20 cellular contexts compared by ENCODE assay signal in the genomic region with DNA sequence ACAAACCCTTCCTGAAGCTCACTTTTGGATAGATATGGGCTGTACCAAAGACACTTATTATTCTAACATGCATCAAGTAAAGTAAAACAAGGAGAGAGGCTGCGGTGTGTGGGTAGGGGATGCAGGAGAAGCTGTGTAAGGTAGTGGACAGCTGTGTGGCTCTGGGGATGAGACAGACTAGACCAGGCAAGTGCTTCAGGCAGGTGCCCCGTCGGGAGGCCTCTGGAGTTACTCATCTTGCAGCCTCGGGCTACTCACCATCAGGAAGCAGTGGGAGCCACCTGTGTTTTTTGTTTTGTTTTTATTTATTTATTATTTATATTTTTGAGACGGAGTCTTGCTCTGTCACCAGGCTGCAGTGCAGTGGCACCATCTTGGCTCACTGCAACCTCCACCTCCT. TPM values are rescaled to one million over a fixed set of nuclear protein-coding genes. Genes with fewer than 3 reads are reported as not detected.
DNase-seq lines count a peak whose midpoint lies in the region; ATAC-seq, FAIRE-seq and TF ChIP-seq lines count a peak whose summit lies in the region.
"Had no signal": no experiment of that assay in that cellular context is flagged by ENCODE, and none has a peak within 500 bp of the region (broad histone marks: within the 10 kb centered on the region; RNA-seq: fewer than 3 reads in every experiment).

No MANE protein-coding gene starts in this region.

- DNase-seq in HPDE6-E6E7 (ENCODE audit: extremely low spot score) (peak; percentile 81), NCI-H146 (lab: John Stamatoyannopoulos, UW) (peak; percentile 45), K562 (ENCODE audit: extremely low read depth in 1 of 4, low spot score in 3 of 4) (no peak), islet precursor cell (peak; percentile 67), AML-193 (lab: John Stamatoyannopoulos, UW) (no peak), GM13977 (ENCODE audit: low spot score) (no peak)
- no peak for DNase-seq in activated effector memory CD4-positive, alpha-beta T cell treated with anti-CD3 and anti-CD28 coated beads, Interleukin-2, amount 50 U/mL, for 16 hours
- DNase-seq: CD4-positive, alpha-beta T cell; COR-L47; DMS79; H7; Kasumi-1; NCI-H2029; NCI-H226; NCI-H524; NCI-H774; NK-92 treated with Interleukin-12 subunit alpha and Interleukin-12 subunit beta, amount 100 ng/mL, for 24 hours; SJCRH30 had no signal

- TF ChIP-seq EP300 in K562 (IDR thresholded peaks at IDR 0.05; ENCODE audit: low read length), result no peak

- CTCF ChIA-PET in K562 (lab: Yijun Ruan, JAX; ENCODE audit: low intra/inter-chr PET ratio), result no interaction called here

- in situ Hi-C loops in K562 (cut with MboI), result no loop called here
- in situ Hi-C loops in GM13977 (cut with MboI; ENCODE audit: low pct_unique_long_range_greater_than_20kb, low sequenced_read_pairs, unreplicated experiment), result no loop called here

- no peaks in the 10 kb centered on the region for H3K79me2 ChIP-seq in K562 (ENCODE audit: control insufficient read depth, insufficient read depth, low read length)

- FAIRE-seq in K562 (lab: Jason Lieb, UNC), result no peak

- 87% methylated on average over 5 of the region's 5 CpGs for WGBS in K562 (ENCODE audit: insufficient coverage, low coverage, missing lambda C conversion rate)

- no peaks in the 10 kb centered on the region for H3K9me1 ChIP-seq in K562 (ENCODE audit: control insufficient read depth, insufficient read depth, low read length)

- H3K4me2 ChIP-seq in K562 (ENCODE audit: insufficient read depth, low read length), result no peak overlapping the region
- H3K4me2 ChIP-seq: BLaER1 had no signal

- no peaks in the 10 kb centered on the region for H3K27me3 ChIP-seq in K562 (ENCODE audit: control insufficient read depth in 2 of 2, insufficient read depth in 2 of 2, low read length in 2 of 2)
- H3K27me3 ChIP-seq: BLaER1, SJCRH30 had no signal

- POLR2A ChIA-PET in K562 (lab: Yijun Ruan, JAX), result interaction anchor here (0.6 to 1.7 kb wide), 3 partner anchors 9 to 1204 kb away, joined by 3 read pairs; no protein-coding TSS in a partner anchor

- BruUV-seq in K562 (replicated peaks; lab: Mats Ljungman, UMichigan), result no TSS peak

- TF ChIP-seq CTCF in K562 (IDR thresholded peaks at IDR 0.05 in 2 of 3, conservative IDR thresholded peaks at IDR 0.05 in 1 of 3; ENCODE audit: insufficient read depth in 2 of 3, low read depth in 1 of 3, low read length in 3 of 3) (no peak), GM13977 (IDR thresholded peaks at IDR 0.05; ENCODE audit: extremely low read depth, insufficient read depth, missing control alignments) (no peak)

- no peak overlapping the region for H3K4me3 ChIP-seq in K562
- H3K4me3 ChIP-seq: BLaER1, SJCRH30 had no signal

- peak; percentile 42; the same call in 2 of the 3 replicates for ATAC-seq in K562
- ATAC-seq: Panc1 had no signal

- no peaks in the 10 kb centered on the region for H3K9me3 ChIP-seq in K562 (replicated peaks; ENCODE audit: control insufficient read depth, insufficient read depth, low read depth, low read length)
- H3K9me3 ChIP-seq: BLaER1, SJCRH30 had no signal

- no peak for TF ChIP-seq RAD21 in K562 (CRISPR knock-in tag; conservative IDR thresholded peaks at IDR 0.05 in 1 of 2, IDR thresholded peaks at IDR 0.05 in 1 of 2)

- no peak for TF ChIP-seq POLR2A in K562 (conservative IDR thresholded peaks at IDR 0.05)

- H2AFZ ChIP-seq in K562 (ENCODE audit: low read depth, low read length), result no peak overlapping the region

- H3K27ac ChIP-seq in K562 (ENCODE audit: extremely low read depth, low read depth, low read length), result no peak overlapping the region
- H3K27ac ChIP-seq: BLaER1, SJCRH30 had no signal

- peaks cover 59% of the 10 kb centered on the region for H3K36me3 ChIP-seq in K562 (ENCODE audit: control insufficient read depth, insufficient read depth, low read length)

- H4K20me1 ChIP-seq in K562 (replicated peaks; ENCODE audit: control insufficient read depth, insufficient read depth, low read length), result no peaks in the 10 kb centered on the region
- H4K20me1 ChIP-seq: BLaER1 had no signal

- H3K4me1 ChIP-seq in K562 (replicated peaks in 1 of 2; ENCODE audit: control insufficient read depth in 2 of 2, insufficient read depth in 2 of 2, low read length in 2 of 2), result no peaks in the 10 kb centered on the region; a peak in 1 of 5 replicates
- H3K4me1 ChIP-seq: BLaER1, SJCRH30 had no signal

- intact Hi-C loops in K562 (cut with micrococcal nuclease), result no loop called here

- H3K9ac ChIP-seq in K562 (ENCODE audit: insufficient read depth in 1 of 2, low read depth in 2 of 2, low read length in 2 of 2), result no peak overlapping the region
- H3K9ac ChIP-seq: BLaER1 had no signal

TF ChIP-seq in K562, 482 proteins besides CTCF, POLR2A, EP300 and RAD21:
- no peak for TF ChIP-seq DMBX1 (CRISPR knock-in tag; IDR thresholded peaks at IDR 0.05; ENCODE audit: borderline replicate concordance)
- no peak for TF ChIP-seq ZNF507 (tag; conservative IDR thresholded peaks at IDR 0.05)
- TF ChIP-seq, protein P1, sequence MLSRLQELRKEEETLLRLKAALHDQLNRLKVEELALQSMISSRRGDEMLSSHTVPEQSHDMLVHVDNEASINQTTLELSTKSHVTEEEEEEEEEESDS (CRISPR knock-in tag; IDR thresholded peaks at IDR 0.05), result no peak
- TF ChIP-seq TAF1 (IDR thresholded peaks at IDR 0.05; ENCODE audit: control insufficient read depth, extremely low read depth, insufficient read depth, low read length, severe bottlenecking), result no peak
- no peak for TF ChIP-seq DIDO1 (tag; IDR thresholded peaks at IDR 0.05; ENCODE audit: low read depth)
- TF ChIP-seq, protein P2, sequence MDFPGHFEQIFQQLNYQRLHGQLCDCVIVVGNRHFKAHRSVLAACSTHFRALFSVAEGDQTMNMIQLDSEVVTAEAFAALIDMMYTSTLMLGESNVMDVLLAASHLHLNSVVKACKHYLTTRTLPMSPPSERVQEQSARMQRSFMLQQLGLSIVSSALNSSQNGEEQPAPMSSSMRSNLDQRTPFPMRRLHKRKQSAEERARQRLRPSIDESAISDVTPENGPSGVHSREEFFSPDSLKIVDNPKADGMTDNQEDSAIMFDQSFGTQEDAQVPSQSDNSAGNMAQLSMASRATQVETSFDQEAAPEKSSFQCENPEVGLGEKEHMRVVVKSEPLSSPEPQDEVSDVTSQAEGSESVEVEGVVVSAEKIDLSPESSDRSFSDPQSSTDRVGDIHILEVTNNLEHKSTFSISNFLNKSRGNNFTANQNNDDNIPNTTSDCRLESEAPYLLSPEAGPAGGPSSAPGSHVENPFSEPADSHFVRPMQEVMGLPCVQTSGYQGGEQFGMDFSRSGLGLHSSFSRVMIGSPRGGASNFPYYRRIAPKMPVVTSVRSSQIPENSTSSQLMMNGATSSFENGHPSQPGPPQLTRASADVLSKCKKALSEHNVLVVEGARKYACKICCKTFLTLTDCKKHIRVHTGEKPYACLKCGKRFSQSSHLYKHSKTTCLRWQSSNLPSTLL (IDR thresholded peaks at IDR 0.05), result no peak
- TF ChIP-seq ZNF408 (CRISPR knock-in tag; IDR thresholded peaks at IDR 0.05; ENCODE audit: low read depth), result no peak
- TF ChIP-seq CHD1 (IDR thresholded peaks at IDR 0.05; ENCODE audit: low read length), result no peak
- TF ChIP-seq HDAC3 (IDR thresholded peaks at IDR 0.05; ENCODE audit: borderline replicate concordance, partially characterized antibody), result no peak
- no peak for TF ChIP-seq ZNF431 (CRISPR knock-in tag; IDR thresholded peaks at IDR 0.05)
- TF ChIP-seq ZNF445 (CRISPR knock-in tag; IDR thresholded peaks at IDR 0.05; ENCODE audit: low read depth), result no peak
- TF ChIP-seq ZFX (CRISPR knock-in tag; IDR thresholded peaks at IDR 0.05), result no peak
- TF ChIP-seq CC2D1A (IDR thresholded peaks at IDR 0.05), result no peak
- TF ChIP-seq RHOXF2B (CRISPR knock-in tag; conservative IDR thresholded peaks at IDR 0.05), result no peak
- TF ChIP-seq HNRNPLL (IDR thresholded peaks at IDR 0.05; ENCODE audit: low read depth, low read length, poor library complexity, severe bottlenecking), result no peak

RNA-seq across cellular contexts. Expression of a gene that starts 49.3 kb away (rescaled TPM):
- total RNA-seq in K562 (2011; cell fraction: chromatin; rRNA removed; ENCODE audit: low replicate concordance), result 177 and 316 TPM in 2 replicates
- 101 and 122 TPM in 2 replicates for total RNA-seq in K562 (2011; cell fraction: nucleolus; rRNA removed)
- total RNA-seq in K562 (2011; cell fraction: nucleoplasm; rRNA removed), result 178 and 208 TPM in 2 replicates
- total RNA-seq in K562 (2014; rRNA removed) (47.2 and 50.6 TPM in 2 replicates), K562 (2014; rRNA removed; fragmentation: Illumina TruSeq; extraction: Trizol) (75.9 and 83.0 TPM in 2 replicates), K562 (2015; rRNA removed; fragmentation: Illumina TruSeq; extraction: Trizol) (65.1 and 70.1 TPM in 2 replicates), K562 (2021) (103 and 127 TPM in 2 replicates)
- polyA plus RNA-seq in K562 (2011; rRNA removed) (75.0 and 124 TPM in 2 replicates), K562 (2014; fragmentation: Illumina TruSeq; extraction: Trizol) (78.8 and 86.1 TPM in 2 replicates), K562 (2014; fragmentation: Nextera tagmentation; extraction: Ambion mirVana) (10 to 100 TPM; 21.5 to 97.7 TPM), K562 (2014; rRNA removed) (94.6 and 97.2 TPM in 2 replicates)
- polyA plus RNA-seq in K562 (2011; cell fraction: cytosol; rRNA removed), result 54.9 and 63.1 TPM in 2 replicates
- polyA plus RNA-seq in K562 (2011; cell fraction: nucleus; rRNA removed), result 114 and 154 TPM in 2 replicates
- 71.2 and 97.6 TPM in 2 replicates for polyA plus RNA-seq in K562 (2012)
- polyA minus RNA-seq in K562 (2011; rRNA and poly(A)+ RNA removed), result 201 and 283 TPM in 2 replicates
- polyA minus RNA-seq in K562 (2011; cell fraction: cytosol; rRNA and poly(A)+ RNA removed), result 50.1 and 65.9 TPM in 2 replicates
- 111 and 112 TPM in 2 replicates for polyA minus RNA-seq in K562 (2011; cell fraction: nucleus; rRNA and poly(A)+ RNA removed)

Comparison
In these comparisons a context has a peak if more than half of its experiments do, and no peak if none do; other contexts are left out.
1. DNase-seq: peak in HPDE6-E6E7 (single experiment), NCI-H146 (single experiment) and islet precursor cell (single experiment); none in K562 (0 of 4), AML-193 (0 of 2), activated effector memory CD4-positive, alpha-beta T cell treated with anti-CD3 and anti-CD28 coated beads, Interleukin-2, amount 50 U/mL, for 16 hours (single experiment) and GM13977 (single experiment).